In genomic region chr5:43041131-43041668, GRCh38 we compare ENCODE assay signal across 8 cellular contexts. TPM values are rescaled to one million over a fixed set of nuclear protein-coding genes. Genes with fewer than 3 reads are reported as not detected.
A peak's percentile ranks its signal among the peaks of the same experiment; 100 is the strongest.
DNase-seq lines count a peak whose midpoint lies in the region; ATAC-seq, FAIRE-seq and TF ChIP-seq lines count a peak whose summit lies in the region.

No MANE protein-coding gene starts in this region.

- FAIRE-seq in frontal cortex (lab: Jason Lieb, UNC): no peak

- no peak for ATAC-seq in activated CD8-positive, alpha-beta T cell treated with anti-CD3 and anti-CD28 coated beads, Interleukin-2, amount 10 ng/mL, durations not matched to agents 7 days and 5 days
- ATAC-seq in GM21447 (IDR thresholded peaks at IDR 0.05; ENCODE audit: unreplicated experiment): no peak
- ATAC-seq in activated CD4-positive, CD25-positive, alpha-beta regulatory T cell treated with anti-CD3 and anti-CD28 coated beads, Interleukin-2, amount 50 U/mL, for 24 hours: no peak

- H3K4me1 Mint-ChIP-seq in activated CD8-positive, alpha-beta T cell treated with anti-CD3 and anti-CD28 coated beads, Interleukin-2, amount 10 ng/mL, durations not matched to agents 7 days and 5 days (ENCODE audit: low read depth): peaks cover 36% of the 10 kb centered on the region
- H3K4me1 Mint-ChIP-seq in osteocyte (ENCODE audit: unreplicated experiment): peaks cover 47% of the 10 kb centered on the region

- CTCF ChIA-PET in activated CD8-positive, alpha-beta T cell treated with anti-CD3 and anti-CD28 coated beads, Interleukin-2, amount 10 ng/mL, durations not matched to agents 7 days and 5 days (lab: Charles Lee): interaction anchor here (0.6 to 3.2 kb wide), 26 partner anchors 11 to 1210 kb away, joined by 3 to 81 read pairs (median 6); partner anchors contain the start of genes HMGCS1, TMEM267 and ZNF131

- no peak for TF ChIP-seq CTCF in osteocyte (IDR thresholded peaks at IDR 0.05)

- peak; percentile 66 for DNase-seq in COLO668 (lab: John Stamatoyannopoulos, UW; ENCODE audit: unreplicated experiment)
- peak; percentile 48 for DNase-seq in MG63
- peak; percentile 63 for DNase-seq in activated CD8-positive, alpha-beta T cell treated with anti-CD3 and anti-CD28 coated beads, Interleukin-2, amount 10 ng/mL, durations not matched to agents 7 days and 5 days
- peak; percentile 88 for DNase-seq in fibroblast of gingiva (ENCODE audit: low read depth)
- DNase-seq in osteocyte (ENCODE audit: extremely low spot score, unreplicated experiment): no peak
- DNase-seq in frontal cortex (ENCODE audit: low spot score in 2 of 2): no peak

- no peaks in the 10 kb centered on the region for H3K27me3 Mint-ChIP-seq in activated CD8-positive, alpha-beta T cell treated with anti-CD3 and anti-CD28 coated beads, Interleukin-2, amount 10 ng/mL, durations not matched to agents 7 days and 5 days (ENCODE audit: low read depth)
- H3K27me3 Mint-ChIP-seq in osteocyte (ENCODE audit: unreplicated experiment): no peaks in the 10 kb centered on the region

- H3K36me3 Mint-ChIP-seq in activated CD8-positive, alpha-beta T cell treated with anti-CD3 and anti-CD28 coated beads, Interleukin-2, amount 10 ng/mL, durations not matched to agents 7 days and 5 days (ENCODE audit: low read depth): peaks cover 42% of the 10 kb centered on the region
- H3K36me3 Mint-ChIP-seq in osteocyte (ENCODE audit: unreplicated experiment): peaks cover 2% of the 10 kb centered on the region

- peaks cover 2% of the 10 kb centered on the region; the same call in 1 of the 2 replicates for H3K36me3 ChIP-seq in MG63

- no peaks in the 10 kb centered on the region for H3K9me3 Mint-ChIP-seq in activated CD8-positive, alpha-beta T cell treated with anti-CD3 and anti-CD28 coated beads, Interleukin-2, amount 10 ng/mL, durations not matched to agents 7 days and 5 days (ENCODE audit: insufficient read depth)
- no peaks in the 10 kb centered on the region for H3K9me3 Mint-ChIP-seq in osteocyte (ENCODE audit: unreplicated experiment)

- no peaks in the 10 kb centered on the region for H3K27me3 ChIP-seq in MG63

- no peaks in the 10 kb centered on the region for H3K9me3 ChIP-seq in MG63

- H3K27ac Mint-ChIP-seq in activated CD8-positive, alpha-beta T cell treated with anti-CD3 and anti-CD28 coated beads, Interleukin-2, amount 10 ng/mL, durations not matched to agents 7 days and 5 days: peak overlapping the region; percentile 100
- peak overlapping the region; percentile 99 for H3K27ac Mint-ChIP-seq in osteocyte (ENCODE audit: unreplicated experiment)

- POLR2A ChIA-PET in activated CD8-positive, alpha-beta T cell treated with anti-CD3 and anti-CD28 coated beads, Interleukin-2, amount 10 ng/mL, durations not matched to agents 7 days and 5 days (lab: Charles Lee): interaction anchor here (0.7 to 8.1 kb wide), 25 partner anchors 9 to 474 kb away, joined by 3 to 532 read pairs (median 5); partner anchors contain the start of genes C5orf34, HMGCS1, TMEM267 and ZNF131

- H3K4me3 Mint-ChIP-seq in activated CD8-positive, alpha-beta T cell treated with anti-CD3 and anti-CD28 coated beads, Interleukin-2, amount 10 ng/mL, durations not matched to agents 7 days and 5 days: peak overlapping the region; percentile 93
- H3K4me3 Mint-ChIP-seq in osteocyte (ENCODE audit: unreplicated experiment): peak overlapping the region; percentile 85

- peak overlapping the region; percentile 63 for H3K4me3 ChIP-seq in MG63

RNA-seq across cellular contexts. Expression of gene ANXA2R, which starts 1.1 kb away (rescaled TPM):
- 0.12 and 4.3 TPM in 2 replicates for total RNA-seq in MG63 (2014; rRNA removed; shearing (Covaris generic); ENCODE audit: low replicate concordance)
- total RNA-seq in activated CD8-positive, alpha-beta T cell treated with anti-CD3 and anti-CD28 coated beads, Interleukin-2, amount 10 ng/mL, durations not matched to agents 7 days and 5 days: 10 to 100 TPM; 28.0 to 29.3 TPM
- total RNA-seq in osteocyte (5.2 and 5.3 TPM in 2 replicates), frontal cortex (0.41 TPM)

Comparison
In these comparisons a context has a peak if more than half of its experiments do, and no peak if none do; other contexts are left out.
1. DNase-seq: peak in COLO668 (single experiment), MG63 (single experiment), activated CD8-positive, alpha-beta T cell treated with anti-CD3 and anti-CD28 coated beads, Interleukin-2, amount 10 ng/mL, durations not matched to agents 7 days and 5 days (single experiment) and fibroblast of gingiva (single experiment); none in osteocyte (single experiment) and frontal cortex (0 of 2).